In genomic region chr22:40348025-40348658, GRCh38 we compare ENCODE assay signal across 8 cellular contexts. TPM values are rescaled to one million over a fixed set of nuclear protein-coding genes. Genes with fewer than 3 reads are reported as not detected.
A peak's percentile ranks its signal among the peaks of the same experiment; 100 is the strongest.
DNase-seq lines count a peak whose midpoint lies in the region; ATAC-seq and TF ChIP-seq lines count a peak whose summit lies in the region.

No MANE protein-coding gene starts in this region.

- no peak overlapping the region for H3K27ac ChIP-seq in CD8-positive, alpha-beta T cell (ENCODE audit: low read depth, low read length)
- H3K27ac ChIP-seq in RWPE1 (no peak overlapping the region; the same call in 1 of the 2 replicates), psoas muscle (peak overlapping the region; percentile 97)

- H3K9me3 Mint-ChIP-seq in CD8-positive, alpha-beta T cell: no peaks in the 10 kb centered on the region

- peak; percentile 36 to 79 (median 70) for DNase-seq in CD8-positive, alpha-beta T cell
- DNase-seq in HEK293T (ENCODE audit: extremely low spot score) (peak; percentile 71), RWPE1 (ENCODE audit: low spot score) (peak; percentile 38), glomerular visceral epithelial cell (ENCODE audit: extremely low spot score) (peak; percentile 48), psoas muscle (peak; percentile 39 to 71)
- DNase-seq in activated naive CD4-positive, alpha-beta T cell treated with Interleukin-2 at 50 U/mL for 16 hours: peak; percentile 73

- H3K4me3 Mint-ChIP-seq in CD8-positive, alpha-beta T cell: peak overlapping the region; percentile 97

- ATAC-seq in CD8-positive, alpha-beta T cell: peak; percentile 47
- peak in 3 of 4 donors; percentile 27 to 50 (median 29) for ATAC-seq in psoas muscle
- no peak for ATAC-seq in GM18517 (IDR thresholded peaks at IDR 0.05; ENCODE audit: unreplicated experiment)
- ATAC-seq in HG02938 (IDR thresholded peaks at IDR 0.05; ENCODE audit: unreplicated experiment): no peak

- intact Hi-C loops in CD8-positive, alpha-beta T cell (cut with DNase I, micrococcal nuclease): loop anchor here (1.0 to 10.0 kb wide), 11 partner anchors 36 to 853 kb away; partner anchors contain the start of gene TNRC6B (in 1 of the 2)
- intact Hi-C loops in psoas muscle (cut with DNase I): loop anchor here (5.0 to 10.0 kb wide), 4 partner anchors 171 to 816 kb away; partner anchors contain the start of genes RPS19BP1 (in 2 of the 2) and TNRC6B (in 1 of the 2)

- H3K36me3 Mint-ChIP-seq in CD8-positive, alpha-beta T cell: peaks cover 42% of the 10 kb centered on the region

- H3K4me3 ChIP-seq in CD8-positive, alpha-beta T cell (ENCODE audit: low read depth, low read length): peak overlapping the region; percentile 90
- peak overlapping the region; percentile 92 for H3K4me3 ChIP-seq in psoas muscle

- peak; percentile 97 for TF ChIP-seq CTCF in CD8-positive, alpha-beta T cell (IDR thresholded peaks at IDR 0.05)
- TF ChIP-seq CTCF in RWPE1 (conservative IDR thresholded peaks at IDR 0.05; ENCODE audit: low read depth): peak; percentile 86
- peak; percentile 73 for TF ChIP-seq CTCF in psoas muscle (IDR thresholded peaks at IDR 0.05)

- H3K9me3 ChIP-seq in CD8-positive, alpha-beta T cell (ENCODE audit: low read length): no peaks in the 10 kb centered on the region
- no peaks in the 10 kb centered on the region for H3K9me3 ChIP-seq in psoas muscle

- H3K36me3 ChIP-seq in CD8-positive, alpha-beta T cell (ENCODE audit: insufficient read depth, low read length): peaks cover 24% of the 10 kb centered on the region
- peaks cover 13 to 49% of the 10 kb centered on the region in 2 donors for H3K36me3 ChIP-seq in psoas muscle (ENCODE audit: insufficient read depth in 1 of 2, low read depth in 1 of 2)

- CTCF ChIA-PET in CD8-positive, alpha-beta T cell (lab: Charles Lee): interaction anchor here (0.6 to 4.8 kb wide), 89 partner anchors 9 to 854 kb away, joined by 3 to 37 read pairs (median 5); partner anchors contain the start of gene TNRC6B
- CTCF ChIA-PET in HEK293T (lab: Yijun Ruan, JAX) (interaction anchor here (0.6 to 1.5 kb wide), 7 partner anchors 13 to 740 kb away, joined by 3 to 5 read pairs (median 3); no protein-coding TSS in a partner anchor), RWPE1 (lab: Yijun Ruan, JAX) (interaction anchor here (0.5 to 1.1 kb wide), 7 partner anchors 119 to 813 kb away, joined by 3 to 8 read pairs (median 3); no protein-coding TSS in a partner anchor)

- H3K27me3 ChIP-seq in CD8-positive, alpha-beta T cell (ENCODE audit: insufficient read depth, low read length): no peaks in the 10 kb centered on the region
- no peaks in the 10 kb centered on the region for H3K27me3 ChIP-seq in psoas muscle (ENCODE audit: insufficient read depth in 3 of 3, low read length in 2 of 3)

- POLR2A ChIA-PET in CD8-positive, alpha-beta T cell (lab: Charles Lee): interaction anchor here (0.6 to 5.0 kb wide), 11 partner anchors 9 to 814 kb away, joined by 3 to 62 read pairs (median 5); no protein-coding TSS in a partner anchor
- POLR2A ChIA-PET in HEK293T (lab: Yijun Ruan, JAX) (interaction anchor here (0.9 to 5.1 kb wide), 3 partner anchors 12 to 303 kb away, joined by 4 to 47 read pairs (median 4); partner anchors contain the start of gene TNRC6B), RWPE1 (lab: Yijun Ruan, JAX; ENCODE audit: low non-redundant PET) (no interaction called here)

- WGBS in psoas muscle, 3 donors: 53 to 70% (median 55%) methylated on average over 10 of the region's 10 CpGs

- H3K4me1 ChIP-seq in CD8-positive, alpha-beta T cell (ENCODE audit: insufficient read depth, low read length): peaks cover 28% of the 10 kb centered on the region
- H3K4me1 ChIP-seq in psoas muscle: peaks cover 56% of the 10 kb centered on the region

- peaks cover 48% of the 10 kb centered on the region for H3K4me1 Mint-ChIP-seq in CD8-positive, alpha-beta T cell (ENCODE audit: low read depth)

- peak overlapping the region; percentile 99 for H3K27ac Mint-ChIP-seq in CD8-positive, alpha-beta T cell

- H3K27me3 Mint-ChIP-seq in CD8-positive, alpha-beta T cell (ENCODE audit: low read depth): no peaks in the 10 kb centered on the region

TF ChIP-seq in HEK293T, 16 proteins besides CTCF, POLR2A, EP300 and RAD21:
- TF ChIP-seq FOXM1 (IDR thresholded peaks at IDR 0.05; ENCODE audit: borderline replicate concordance) (no peak), ARNT (IDR thresholded peaks at IDR 0.05) (no peak), SUZ12 (IDR thresholded peaks at IDR 0.05) (no peak), BHLHE40 (IDR thresholded peaks at IDR 0.05; ENCODE audit: borderline replicate concordance) (no peak), ELF4 (IDR thresholded peaks at IDR 0.05) (no peak), ZNF384 (IDR thresholded peaks at IDR 0.05) (no peak), CTBP1 (IDR thresholded peaks at IDR 0.05; ENCODE audit: borderline replicate concordance) (no peak), LEF1 (IDR thresholded peaks at IDR 0.05; ENCODE audit: borderline replicate concordance) (no peak), L3MBTL2 (conservative IDR thresholded peaks at IDR 0.05) (no peak), PKNOX1 (IDR thresholded peaks at IDR 0.05) (no peak), FOXK2 (IDR thresholded peaks at IDR 0.05) (no peak), NFRKB (IDR thresholded peaks at IDR 0.05) (no peak), FOXA1 (IDR thresholded peaks at IDR 0.05) (no peak), HDGF (IDR thresholded peaks at IDR 0.05; ENCODE audit: borderline replicate concordance) (no peak), SP1 (IDR thresholded peaks at IDR 0.05) (no peak), TARDBP (IDR thresholded peaks at IDR 0.05) (no peak)

RNA-seq across cellular contexts. Expression of gene ADSL, which starts 1.8 kb away (rescaled TPM):
- 10 to 100 TPM; 61.8 to 68.7 TPM for total RNA-seq in CD8-positive, alpha-beta T cell
- 100 to 1,000 TPM; 114 to 170 (median 141) TPM for total RNA-seq in psoas muscle
- polyA plus RNA-seq in psoas muscle: 100 to 1,000 TPM; 133 to 168 (median 153) TPM

RNA-seq across cellular contexts. Expression of gene SGSM3, which starts 22.3 kb away (rescaled TPM):
- 10 to 100 TPM; 74.0 to 80.1 TPM for total RNA-seq in CD8-positive, alpha-beta T cell
- total RNA-seq in psoas muscle: 10 to 100 TPM; 15.3 to 36.5 (median 22.3) TPM
- polyA plus RNA-seq in psoas muscle: 10 to 100 TPM; 15.6 to 31.5 (median 23.0) TPM

Comparison
In these comparisons a context has a peak if more than half of its experiments do, and no peak if none do; other contexts are left out.
1. ATAC-seq: peak in CD8-positive, alpha-beta T cell (single experiment) and psoas muscle (3 of 4); none in GM18517 (single experiment) and HG02938 (single experiment).
2. Peak in every context shown above with its lines, with median percentiles within 50 percentile points of each other: DNase-seq and CTCF ChIP-seq.